In genomic region chr18:79517322-79517721, GRCh38 we compare ENCODE assay signal across 10 cellular contexts.
A peak's percentile ranks its signal among the peaks of the same experiment; 100 is the strongest.
DNase-seq lines count a peak whose midpoint lies in the region; ATAC-seq lines count a peak whose summit lies in the region.
"Had no signal": no experiment of that assay in that cellular context is flagged by ENCODE, and none has a peak within 500 bp of the region (broad histone marks: within the 10 kb centered on the region; RNA-seq: fewer than 3 reads in every experiment).

No MANE protein-coding gene starts in this region.

- H3K4me1 ChIP-seq in Karpas-422 (ENCODE audit: low read length) (peaks cover 21% of the 10 kb centered on the region), GM23248 (ENCODE audit: insufficient read depth) (no peaks in the 10 kb centered on the region), mesenchymal stem cell (ENCODE audit: control insufficient read depth, insufficient read depth, low read depth, low read length) (no peaks in the 10 kb centered on the region)

- H4K20me1 ChIP-seq in Karpas-422 (ENCODE audit: insufficient read depth, low read depth, low read length): no peaks in the 10 kb centered on the region
- H4K20me1 ChIP-seq in GM23248 (ENCODE audit: insufficient read depth): no peaks in the 10 kb centered on the region

- no peak overlapping the region for H3K4ac ChIP-seq in mesenchymal stem cell (ENCODE audit: low read depth in 1 of 2, low read length in 2 of 2)

- no peak overlapping the region for H4K8ac ChIP-seq in mesenchymal stem cell (ENCODE audit: low read length)

- H2BK5ac ChIP-seq in mesenchymal stem cell (ENCODE audit: low read depth, low read length, poor library complexity, severe bottlenecking): no peak overlapping the region

- H2BK120ac ChIP-seq in mesenchymal stem cell (ENCODE audit: low read depth, low read length): no peak overlapping the region

- no peaks in the 10 kb centered on the region for H3K27me3 Mint-ChIP-seq in activated CD4-positive, alpha-beta T cell treated with anti-CD3 and anti-CD28 coated beads, Interleukin-2, amount 10 ng/mL, durations not matched to agents 7 days and 5 days

- H3K9me3 ChIP-seq in Karpas-422 (ENCODE audit: low read length) (no peaks in the 10 kb centered on the region), GM23248 (ENCODE audit: low read depth) (no peaks in the 10 kb centered on the region), mesenchymal stem cell (ENCODE audit: control insufficient read depth, low read length) (no peaks in the 10 kb centered on the region)
- H3K9me3 ChIP-seq: left ventricle myocardium inferior had no signal

- in situ Hi-C loops in GM23248 (cut with MboI): no loop called here

- H3F3A ChIP-seq in GM23248 (ENCODE audit: insufficient read depth): no peaks in the 10 kb centered on the region

- H3K9ac ChIP-seq in Karpas-422 (ENCODE audit: low read length): no peak overlapping the region
- no peak overlapping the region for H3K9ac ChIP-seq in GM23248
- H3K9ac ChIP-seq in mesenchymal stem cell (ENCODE audit: low read length): no peak overlapping the region

- POLR2A ChIA-PET in activated CD4-positive, alpha-beta T cell treated with anti-CD3 and anti-CD28 coated beads, Interleukin-2, amount 10 ng/mL, durations not matched to agents 7 days and 5 days (lab: Charles Lee): interaction anchor here (0.6 kb wide), 1 partner anchor 36 kb away, joined by 3 read pairs; no protein-coding TSS in a partner anchor

- H3K79me1 ChIP-seq in mesenchymal stem cell (replicated peaks; ENCODE audit: low read length, poor library complexity, severe bottlenecking): no peaks in the 10 kb centered on the region

- no peak overlapping the region for H3K18ac ChIP-seq in mesenchymal stem cell (ENCODE audit: low read depth in 1 of 2, low read length in 2 of 2)

- WGBS in GM23248 (ENCODE audit: low coverage in 1 of 2, low lambda C conversion rate in 2 of 2, missing lambda C conversion rate in 2 of 2), 2 experiments: 86 to 90% methylated on average over 13 of the region's 13 CpGs
- WGBS in mesenchymal stem cell: 74% methylated on average over 13 of the region's 13 CpGs

- H3K36me3 ChIP-seq in Karpas-422 (ENCODE audit: insufficient read depth, low read length): no peaks in the 10 kb centered on the region
- H3K36me3 ChIP-seq in GM23248 (ENCODE audit: low read depth): no peaks in the 10 kb centered on the region
- H3K36me3 ChIP-seq in mesenchymal stem cell (ENCODE audit: control insufficient read depth in 1 of 2, insufficient read depth in 2 of 2, low read depth in 1 of 2, low read length in 2 of 2): peaks cover 0 to 3% of the 10 kb centered on the region in 2 experiments
- H3K36me3 ChIP-seq: cardiac muscle cell had no signal

- peak overlapping the region; percentile 84 for H3K27ac Mint-ChIP-seq in activated CD4-positive, alpha-beta T cell treated with anti-CD3 and anti-CD28 coated beads, Interleukin-2, amount 10 ng/mL, durations not matched to agents 7 days and 5 days

- no peak overlapping the region for H3K14ac ChIP-seq in mesenchymal stem cell (ENCODE audit: low read length in 2 of 2)

- DNase-seq in Karpas-422: no peak
- DNase-seq in activated CD4-positive, alpha-beta T cell treated with anti-CD3 and anti-CD28 coated beads, Interleukin-2, amount 10 ng/mL, durations not matched to agents 7 days and 5 days: peak; percentile 53
- peak; percentile 35 for DNase-seq in ecto neural progenitor cell (ENCODE audit: low spot score)
- DNase-seq in stimulated activated CD8-positive, alpha-beta memory T cell treated with anti-CD3 and anti-CD28 coated beads, Interleukin-4, amount 100 ng/mL, for 24 hours (ENCODE audit: low read depth): peak; percentile 27
- no peak for DNase-seq in NCI-H2171 treated with DMSO at 0.1 percent for 48 hours (lab: John Stamatoyannopoulos, UW)
- DNase-seq in GM23248: no peak
- DNase-seq in mesenchymal stem cell: no peak
- DNase-seq: left ventricle myocardium inferior had no signal

- CTCF ChIA-PET in activated CD4-positive, alpha-beta T cell treated with anti-CD3 and anti-CD28 coated beads, Interleukin-2, amount 10 ng/mL, durations not matched to agents 7 days and 5 days (lab: Charles Lee): interaction anchor here (1.4 to 2.4 kb wide), 2 partner anchors 13 to 137 kb away, joined by 5 to 7 read pairs; no protein-coding TSS in a partner anchor

- no peak overlapping the region for H2BK12ac ChIP-seq in mesenchymal stem cell (ENCODE audit: low read length in 2 of 2)

- peaks cover 3% of the 10 kb centered on the region for H3K36me3 Mint-ChIP-seq in activated CD4-positive, alpha-beta T cell treated with anti-CD3 and anti-CD28 coated beads, Interleukin-2, amount 10 ng/mL, durations not matched to agents 7 days and 5 days (ENCODE audit: low read depth)

- H3K4me1 Mint-ChIP-seq in activated CD4-positive, alpha-beta T cell treated with anti-CD3 and anti-CD28 coated beads, Interleukin-2, amount 10 ng/mL, durations not matched to agents 7 days and 5 days: peaks cover 62% of the 10 kb centered on the region

- no peak overlapping the region for H3K23ac ChIP-seq in mesenchymal stem cell (ENCODE audit: low read length in 2 of 2)

- no peak overlapping the region for H3K4me3 ChIP-seq in Karpas-422 (ENCODE audit: low read length)
- no peak overlapping the region for H3K4me3 ChIP-seq in GM23248
- H3K4me3 ChIP-seq in mesenchymal stem cell (ENCODE audit: insufficient read depth in 1 of 2, low read depth in 1 of 2, low read length in 2 of 2): no peak overlapping the region
- H3K4me3 ChIP-seq: cardiac muscle cell, left ventricle myocardium inferior had no signal

- H3K79me2 ChIP-seq in Karpas-422 (ENCODE audit: low read length) (peaks cover 7% of the 10 kb centered on the region; the same call in 1 of the 2 replicates), GM23248 (ENCODE audit: insufficient read depth) (no peaks in the 10 kb centered on the region)

- no peak for ATAC-seq in GM21619 (IDR thresholded peaks at IDR 0.05; ENCODE audit: unreplicated experiment)

- H3K4me3 Mint-ChIP-seq in activated CD4-positive, alpha-beta T cell treated with anti-CD3 and anti-CD28 coated beads, Interleukin-2, amount 10 ng/mL, durations not matched to agents 7 days and 5 days: peak overlapping the region; percentile 43

- no peaks in the 10 kb centered on the region for H3K9me2 ChIP-seq in Karpas-422 (replicated peaks; ENCODE audit: insufficient read depth, low read length)
- no peaks in the 10 kb centered on the region for H3K9me2 ChIP-seq in GM23248 (ENCODE audit: insufficient read depth)

- H3K4me2 ChIP-seq in Karpas-422 (ENCODE audit: low read depth, low read length, poor library complexity, severe bottlenecking): no peak overlapping the region
- no peak overlapping the region for H3K4me2 ChIP-seq in GM23248 (ENCODE audit: unreplicated experiment)
- H3K4me2 ChIP-seq in mesenchymal stem cell (ENCODE audit: low read length, poor library complexity, severe bottlenecking): no peak overlapping the region

- H2AK5ac ChIP-seq in mesenchymal stem cell (ENCODE audit: low read length, severe bottlenecking): no peak overlapping the region

- H3K27ac ChIP-seq in Karpas-422 (ENCODE audit: low read length): 0 out of 2 replicates have a peak overlapping the region, but pooled peaks have one; percentile 5
- no peak overlapping the region for H3K27ac ChIP-seq in GM23248
- no peak overlapping the region for H3K27ac ChIP-seq in mesenchymal stem cell (ENCODE audit: low read length, poor library complexity, severe bottlenecking)
- H3K27ac ChIP-seq: cardiac muscle cell, left ventricle myocardium inferior had no signal

- H2AFZ ChIP-seq in Karpas-422 (ENCODE audit: low read length) (no peak overlapping the region), GM23248 (no peak overlapping the region), mesenchymal stem cell (ENCODE audit: low read depth, low read length) (no peak overlapping the region)

- no peaks in the 10 kb centered on the region for H3K9me3 Mint-ChIP-seq in activated CD4-positive, alpha-beta T cell treated with anti-CD3 and anti-CD28 coated beads, Interleukin-2, amount 10 ng/mL, durations not matched to agents 7 days and 5 days

- H2BK15ac ChIP-seq in mesenchymal stem cell (ENCODE audit: low read depth, poor library complexity, severe bottlenecking): no peak overlapping the region

- H4K91ac ChIP-seq in mesenchymal stem cell (ENCODE audit: low read length): no peak overlapping the region

- H3K27me3 ChIP-seq in Karpas-422 (ENCODE audit: low read length) (no peaks in the 10 kb centered on the region), GM23248 (replicated peaks; ENCODE audit: insufficient read depth) (no peaks in the 10 kb centered on the region), mesenchymal stem cell (ENCODE audit: control insufficient read depth in 1 of 2, insufficient read depth in 1 of 2, low read length in 2 of 2) (peaks cover 6 to 9% of the 10 kb centered on the region in 2 experiments)
- H3K27me3 ChIP-seq: cardiac muscle cell had no signal

Comparison
In these comparisons a context has a peak if more than half of its experiments do, and no peak if none do; other contexts are left out.
1. DNase-seq: peak in activated CD4-positive, alpha-beta T cell treated with anti-CD3 and anti-CD28 coated beads, Interleukin-2, amount 10 ng/mL, durations not matched to agents 7 days and 5 days (single experiment), ecto neural progenitor cell (single experiment) and stimulated activated CD8-positive, alpha-beta memory T cell treated with anti-CD3 and anti-CD28 coated beads, Interleukin-4, amount 100 ng/mL, for 24 hours (single experiment); none in Karpas-422 (single experiment), NCI-H2171 treated with DMSO at 0.1 percent for 48 hours (single experiment), GM23248 (single experiment) and mesenchymal stem cell (single experiment).